Comparison of ENCODE assay signal across 7 cellular contexts in the genomic region with DNA sequence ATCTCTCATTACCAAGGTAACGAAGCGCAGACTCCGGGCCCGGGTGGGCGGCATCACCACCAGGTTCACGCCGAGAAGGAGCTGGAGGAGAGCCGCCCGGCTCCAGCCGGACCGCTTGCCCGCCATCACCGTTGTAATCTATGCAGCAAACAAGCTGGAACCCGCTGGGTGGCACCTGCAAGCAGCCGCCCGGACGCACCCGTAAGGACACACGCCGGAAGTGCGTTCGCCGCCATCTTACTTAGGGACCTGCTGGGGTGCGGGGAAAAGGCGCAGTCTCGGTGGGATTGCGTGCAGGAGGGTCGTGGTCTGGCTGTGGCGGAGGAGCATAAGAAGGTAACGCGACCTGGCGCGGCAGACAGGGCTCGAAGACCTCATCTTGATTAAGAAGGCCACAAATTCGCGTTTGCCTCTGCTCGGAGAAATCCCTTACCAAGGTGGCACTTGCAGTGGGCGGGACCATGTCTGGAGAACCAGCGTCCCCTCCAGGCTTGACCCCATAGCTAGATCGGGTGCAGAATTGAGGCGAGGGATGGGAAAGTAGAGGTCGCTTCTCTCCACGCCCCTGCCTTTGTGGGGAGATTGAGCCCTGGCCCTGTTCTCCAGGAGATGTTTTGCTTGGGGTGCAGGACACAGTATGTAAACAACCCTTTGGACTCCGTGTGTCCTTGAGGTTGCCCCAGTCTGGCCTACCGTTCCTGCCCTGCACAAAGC. TPM values are rescaled to one million over a fixed set of nuclear protein-coding genes. Genes with fewer than 3 reads are reported as not detected.
DNase-seq lines count a peak whose midpoint lies in the region; ATAC-seq and TF ChIP-seq lines count a peak whose summit lies in the region.

A gene with protein sequence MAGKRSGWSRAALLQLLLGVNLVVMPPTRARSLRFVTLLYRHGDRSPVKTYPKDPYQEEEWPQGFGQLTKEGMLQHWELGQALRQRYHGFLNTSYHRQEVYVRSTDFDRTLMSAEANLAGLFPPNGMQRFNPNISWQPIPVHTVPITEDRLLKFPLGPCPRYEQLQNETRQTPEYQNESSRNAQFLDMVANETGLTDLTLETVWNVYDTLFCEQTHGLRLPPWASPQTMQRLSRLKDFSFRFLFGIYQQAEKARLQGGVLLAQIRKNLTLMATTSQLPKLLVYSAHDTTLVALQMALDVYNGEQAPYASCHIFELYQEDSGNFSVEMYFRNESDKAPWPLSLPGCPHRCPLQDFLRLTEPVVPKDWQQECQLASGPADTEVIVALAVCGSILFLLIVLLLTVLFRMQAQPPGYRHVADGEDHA (minus strand): TSS at position 151 of the 714 bp plus-strand sequence. CDS start 25 bp downstream, at position 126.

- peak within 1 kb of the TSS; percentile 99 for H3K4me3 Mint-ChIP-seq in T-helper 2 cell treated with Interferon-gamma antibody and Interleukin-4, amounts not matched to agents 5 μg/mL and 100 μg/mL, for 36 hours

- H3K9me3 ChIP-seq in ascending aorta: no peaks in the 10 kb centered on the region

- H3K27me3 Mint-ChIP-seq in T-helper 2 cell treated with Interferon-gamma antibody and Interleukin-4, amounts not matched to agents 5 μg/mL and 100 μg/mL, for 36 hours (ENCODE audit: low read depth): no peaks in the 10 kb centered on the region

- peaks cover 0 to 18% of the 10 kb centered on the region in 2 donors for H3K4me1 ChIP-seq in ascending aorta

- H3K4me1 Mint-ChIP-seq in T-helper 2 cell treated with Interferon-gamma antibody and Interleukin-4, amounts not matched to agents 5 μg/mL and 100 μg/mL, for 36 hours (ENCODE audit: low read depth): peaks cover 22% of the 10 kb centered on the region

- H3K36me3 Mint-ChIP-seq in T-helper 2 cell treated with Interferon-gamma antibody and Interleukin-4, amounts not matched to agents 5 μg/mL and 100 μg/mL, for 36 hours (ENCODE audit: low read depth): peaks cover 17% of the 10 kb centered on the region

- H3K27me3 ChIP-seq in ascending aorta: no peaks in the 10 kb centered on the region

- H3K36me3 ChIP-seq in ascending aorta: peaks cover 8 to 11% of the 10 kb centered on the region in 2 donors

- peak within 1 kb of the TSS; percentile 81 to 96 for H3K4me3 ChIP-seq in ascending aorta
- H3K4me3 ChIP-seq in retinal pigment epithelial cell (ENCODE audit: low read length): peak within 1 kb of the TSS; percentile 97

- peak within 1 kb of the TSS; percentile 76 to 82 for H3K27ac ChIP-seq in ascending aorta

- no peaks in the 10 kb centered on the region for H3K9me3 Mint-ChIP-seq in T-helper 2 cell treated with Interferon-gamma antibody and Interleukin-4, amounts not matched to agents 5 μg/mL and 100 μg/mL, for 36 hours

- peak within 1 kb of the TSS; percentile 95 for H3K27ac Mint-ChIP-seq in T-helper 2 cell treated with Interferon-gamma antibody and Interleukin-4, amounts not matched to agents 5 μg/mL and 100 μg/mL, for 36 hours

- intact Hi-C loops in ascending aorta (cut with DNase I): loop anchor here (1.0 to 2.0 kb wide), 3 partner anchors 20 to 62 kb away; partner anchors contain the start of genes DDB2 and PACSIN3

- peak; percentile 71 for ATAC-seq in GM18499 (IDR thresholded peaks at IDR 0.05; ENCODE audit: insufficient read depth, unreplicated experiment)
- ATAC-seq in HG02852 (IDR thresholded peaks at IDR 0.05; ENCODE audit: unreplicated experiment): peak; percentile 92

- DNase-seq in NCI-H146 (lab: John Stamatoyannopoulos, UW) (peak; percentile 94), ascending aorta (ENCODE audit: low spot score in 2 of 2) (peak; percentile 62 to 94), hepatic stellate cell (ENCODE audit: low spot score) (peak; percentile 82), retinal pigment epithelial cell (ENCODE audit: low read depth) (peak; percentile 69)
- peak; percentile 85 for DNase-seq in T-helper 2 cell treated with Interferon-gamma antibody and Interleukin-4, amounts not matched to agents 5 μg/mL and 100 μg/mL, for 36 hours (ENCODE audit: low spot score)

- TF ChIP-seq CTCF in ascending aorta (IDR thresholded peaks at IDR 0.05) (peak in 2 of 3 experiments; percentile 15 to 26), retinal pigment epithelial cell (conservative IDR thresholded peaks at IDR 0.05; ENCODE audit: low read depth, low read length) (peak; percentile 39)

RNA-seq across cellular contexts. Expression of the gene that starts here (rescaled TPM):
- total RNA-seq in ascending aorta: 63.3 TPM

Comparison
In these comparisons a context has a peak if more than half of its experiments do, and no peak if none do; other contexts are left out.
1. Peak in every context shown above with its lines: DNase-seq, ATAC-seq, H3K4me3 ChIP-seq and H3K27ac ChIP-seq.